ENCODE assay signal across 25 cellular contexts in genomic region chr4:56342746-56343145, GRCh38.
"Had no signal": no experiment of that assay in that cellular context is flagged by ENCODE, and none has a peak within 500 bp of the region (broad histone marks: within the 10 kb centered on the region; RNA-seq: fewer than 3 reads in every experiment).

No MANE protein-coding gene starts in this region.

- H3K4me3 Mint-ChIP-seq: dendritic cell treated with granulocyte-macrophage colony-stimulating factor and Interleukin-4, amounts not matched to agents 40 ng/mL and 50 ng/mL, for 4 days; effector memory CD8-positive, alpha-beta T cell; memory B cell; mesothelial cell of epicardium; natural killer cell; neural crest cell had no signal

- H3K27ac Mint-ChIP-seq: dendritic cell treated with granulocyte-macrophage colony-stimulating factor and Interleukin-4, amounts not matched to agents 40 ng/mL and 50 ng/mL, for 4 days; effector memory CD8-positive, alpha-beta T cell; memory B cell; mesothelial cell of epicardium; natural killer cell had no signal

- FAIRE-seq: colon, islet of Langerhans had no signal

- DNase-seq: effector memory CD8-positive, alpha-beta T cell; esophagus squamous epithelium; foreskin fibroblast; head of caudate nucleus; left cardiac atrium; left ventricle myocardium inferior; lower lobe of right lung; natural killer cell; posterior cingulate gyrus; sigmoid colon; small intestine; stimulated activated CD4-positive, alpha-beta T cell treated with anti-CD3 and anti-CD28 coated beads, Interleukin-12 subunit alpha, Interleukin-12 subunit beta, amount 100 ng/mL, for 4 hours; stimulated activated naive CD4-positive, alpha-beta T cell treated with Interleukin-2 at 50 U/mL for 16 hours; tibial artery; upper lobe of left lung had no signal

- H3K4me3 ChIP-seq: esophagus squamous epithelium, hepatocyte, left ventricle myocardium inferior, lower lobe of right lung, right atrium auricular region, sigmoid colon, tibial artery, upper lobe of left lung, vagina had no signal

- H3K27me3 ChIP-seq: esophagus squamous epithelium, hepatocyte, right atrium auricular region, sigmoid colon, tibial artery, upper lobe of left lung, vagina had no signal

- H3K27ac ChIP-seq: epithelial cell of prostate, esophagus squamous epithelium, hepatocyte, left ventricle myocardium inferior, lower lobe of right lung, right atrium auricular region, sigmoid colon, tibial artery, upper lobe of left lung, vagina had no signal

- H3K9me3 Mint-ChIP-seq: effector memory CD8-positive, alpha-beta T cell; natural killer cell had no signal

- H3K4me1 Mint-ChIP-seq: mesothelial cell of epicardium, natural killer cell, neural crest cell had no signal

- H3K27me3 Mint-ChIP-seq: dendritic cell treated with granulocyte-macrophage colony-stimulating factor and Interleukin-4, amounts not matched to agents 40 ng/mL and 50 ng/mL, for 4 days; effector memory CD8-positive, alpha-beta T cell; memory B cell had no signal

- ATAC-seq: effector memory CD8-positive, alpha-beta T cell; left cardiac atrium; lower lobe of right lung; natural killer cell had no signal
